ENCODE assay signal across 12 cellular contexts in genomic region chr1:175725684-175726083, GRCh38. TPM values are rescaled to one million over a fixed set of nuclear protein-coding genes. Genes with fewer than 3 reads are reported as not detected.
DNase-seq lines count a peak whose midpoint lies in the region; ATAC-seq and TF ChIP-seq lines count a peak whose summit lies in the region.
"Had no signal": no experiment of that assay in that cellular context is flagged by ENCODE, and none has a peak within 500 bp of the region (broad histone marks: within the 10 kb centered on the region; RNA-seq: fewer than 3 reads in every experiment).

No MANE protein-coding gene starts in this region.

- no peaks in the 10 kb centered on the region for H3K9me3 Mint-ChIP-seq in activated CD4-positive, alpha-beta T cell treated with anti-CD3 and anti-CD28 coated beads for 36 hours (ENCODE audit: low read depth)

- peaks cover 5% of the 10 kb centered on the region for H3K27me3 Mint-ChIP-seq in activated CD4-positive, alpha-beta T cell treated with anti-CD3 and anti-CD28 coated beads for 36 hours

- no peak for ATAC-seq in activated CD4-positive, alpha-beta T cell treated with anti-CD3 and anti-CD28 coated beads for 36 hours
- ATAC-seq in PC-3 = no peak

- intact Hi-C loops in activated CD4-positive, alpha-beta T cell treated with anti-CD3 and anti-CD28 coated beads for 36 hours (cut with DNase I, micrococcal nuclease) = no loop called here
- intact Hi-C loops in PC-3 (cut with micrococcal nuclease) = no loop called here

- no peak overlapping the region for H3K27ac ChIP-seq in PC-3 (ENCODE audit: low read length)

- H3K36me3 Mint-ChIP-seq in activated CD4-positive, alpha-beta T cell treated with anti-CD3 and anti-CD28 coated beads for 36 hours (ENCODE audit: low read depth) = no peaks in the 10 kb centered on the region
- H3K36me3 Mint-ChIP-seq: mesothelial cell of epicardium had no signal

- POLR2A ChIA-PET in activated CD4-positive, alpha-beta T cell treated with anti-CD3 and anti-CD28 coated beads for 36 hours (lab: Charles Lee) = no interaction called here
- POLR2A ChIA-PET in PC-3 (lab: Charles Lee; ENCODE audit: unreplicated experiment) = no interaction called here

- no peak overlapping the region for H2AFZ ChIP-seq in PC-3 (ENCODE audit: low read length)

- H3K79me2 ChIP-seq in PC-3 (ENCODE audit: low read length) = no peaks in the 10 kb centered on the region

- peak; percentile 27 for DNase-seq in activated CD4-positive, alpha-beta T cell treated with anti-CD3 and anti-CD28 coated beads for 36 hours
- DNase-seq in activated CD4-positive, alpha-beta T cell treated with anti-CD3 and anti-CD28 coated beads, Interleukin-2, amount 50 U/mL, for 4 hours = no peak
- DNase-seq in PC-3 (peak; percentile 46), erythroblast (lab: John Stamatoyannopoulos, UW) (peak; percentile 62 to 65), renal cortical epithelial cell (ENCODE audit: low read depth) (peak; percentile 28), NCI-H446 treated with DMSO at 0.1 percent for 48 hours (lab: John Stamatoyannopoulos, UW) (no peak), midbrain (lab: John Stamatoyannopoulos, UW) (no peak)
- DNase-seq in NK-92 treated with Interleukin-12 subunit alpha and Interleukin-12 subunit beta, amount 100 ng/mL, for 24 hours (lab: John Stamatoyannopoulos, UW) = no peak
- DNase-seq: activated CD4-positive, CD25-positive, alpha-beta regulatory T cell; NCI-H1930 had no signal

- no TSS peak for BruUV-seq in PC-3 (replicated peaks; lab: Mats Ljungman, UMichigan)

- no peaks in the 10 kb centered on the region for H3K4me1 ChIP-seq in PC-3 (ENCODE audit: insufficient read depth, low read length)

- TF ChIP-seq CTCF in PC-3 (conservative IDR thresholded peaks at IDR 0.05; ENCODE audit: low read depth, low read length) = no peak

- no peak for TF ChIP-seq POLR2A in erythroblast (IDR thresholded peaks at IDR 0.05; ENCODE audit: low read length)

- no peaks in the 10 kb centered on the region for H3K36me3 ChIP-seq in PC-3 (ENCODE audit: low read depth, low read length)

- H3K4me2 ChIP-seq in PC-3 (ENCODE audit: low read length) = no peak overlapping the region

- no peak overlapping the region for H3K27ac Mint-ChIP-seq in activated CD4-positive, alpha-beta T cell treated with anti-CD3 and anti-CD28 coated beads for 36 hours
- H3K27ac Mint-ChIP-seq: mesothelial cell of epicardium had no signal

- H3K9me3 ChIP-seq in PC-3 (ENCODE audit: low read length) = no peaks in the 10 kb centered on the region

- no peaks in the 10 kb centered on the region for H3K9me2 ChIP-seq in PC-3 (replicated peaks; ENCODE audit: low read length)

- no peak overlapping the region for H3K9ac ChIP-seq in PC-3 (ENCODE audit: low read length)

- H3F3A ChIP-seq in PC-3 (ENCODE audit: low read length, unreplicated experiment) = no peaks in the 10 kb centered on the region

- no peaks in the 10 kb centered on the region for H4K20me1 ChIP-seq in PC-3 (ENCODE audit: low read length)

- no peak overlapping the region for H3K4me3 ChIP-seq in PC-3 (ENCODE audit: low read length)

- CTCF ChIA-PET in activated CD4-positive, alpha-beta T cell treated with anti-CD3 and anti-CD28 coated beads for 36 hours (lab: Charles Lee) = no interaction called here
- CTCF ChIA-PET in PC-3 (lab: Charles Lee) = no interaction called here

- 0 out of 2 replicates have a peak, but pooled peaks cover 3% of the 10 kb centered on the region for H3K27me3 ChIP-seq in PC-3 (ENCODE audit: low read length)

- no peaks in the 10 kb centered on the region for H3K4me1 Mint-ChIP-seq in activated CD4-positive, alpha-beta T cell treated with anti-CD3 and anti-CD28 coated beads for 36 hours
- H3K4me1 Mint-ChIP-seq: mesothelial cell of epicardium had no signal

- H3K4me3 Mint-ChIP-seq in activated CD4-positive, alpha-beta T cell treated with anti-CD3 and anti-CD28 coated beads for 36 hours = no peak overlapping the region
- H3K4me3 Mint-ChIP-seq: mesothelial cell of epicardium had no signal

RNA-seq across cellular contexts. Expression of gene TNR, which starts 17.7 kb away (rescaled TPM):
- under 1 TPM in 1 of 2 experiments, not detected in 1; 0.02 TPM for total RNA-seq in activated CD4-positive, alpha-beta T cell treated with anti-CD3 and anti-CD28 coated beads for 36 hours
- total RNA-seq in PC-3 (2014; rRNA removed) (not detected in 2 replicates), renal cortical epithelial cell (not detected in 2 replicates)
- total RNA-seq: chondrocyte, mesothelial cell of epicardium had no signal

Comparison
In these comparisons a context has a peak if more than half of its experiments do, and no peak if none do; other contexts are left out.
1. DNase-seq: peak in activated CD4-positive, alpha-beta T cell treated with anti-CD3 and anti-CD28 coated beads for 36 hours (single experiment), PC-3 (single experiment), erythroblast (2 of 2) and renal cortical epithelial cell (single experiment); none in activated CD4-positive, alpha-beta T cell treated with anti-CD3 and anti-CD28 coated beads, Interleukin-2, amount 50 U/mL, for 4 hours (0 of 2), NCI-H446 treated with DMSO at 0.1 percent for 48 hours (single experiment), NK-92 treated with Interleukin-12 subunit alpha and Interleukin-12 subunit beta, amount 100 ng/mL, for 24 hours (single experiment) and midbrain (single experiment).